18 cellular contexts compared by ENCODE assay signal in genomic region chr5:179475956-179476355, GRCh38.
DNase-seq lines count a peak whose midpoint lies in the region; ATAC-seq and TF ChIP-seq lines count a peak whose summit lies in the region.
"Had no signal": no experiment of that assay in that cellular context is flagged by ENCODE, and none has a peak within 500 bp of the region (broad histone marks: within the 10 kb centered on the region; RNA-seq: fewer than 3 reads in every experiment).

No MANE protein-coding gene starts in this region.

- ATAC-seq in Right ventricle myocardium superior (ENCODE audit: poor library complexity) (no peak), HG03457 (IDR thresholded peaks at IDR 0.05; ENCODE audit: unreplicated experiment) (no peak)

- intact Hi-C loops in cardiac septum (cut with DNase I): no loop called here
- intact Hi-C loops in Right ventricle myocardium superior (cut with DNase I): no loop called here
- intact Hi-C loops in dendritic cell treated with granulocyte-macrophage colony-stimulating factor and Interleukin-4, amounts not matched to agents 40 ng/mL and 50 ng/mL, for 4 days (cut with micrococcal nuclease): no loop called here
- intact Hi-C loops in spleen (cut with DNase I; ENCODE audit: low total_unique reads): no loop called here

- peaks cover 0 to 17% (median 10%) of the 10 kb centered on the region in 6 donors for H3K4me1 ChIP-seq in spleen
- H3K4me1 ChIP-seq: BLaER1, HAP-1 had no signal

- peak overlapping the region; percentile 49 for H3K27ac Mint-ChIP-seq in dendritic cell treated with granulocyte-macrophage colony-stimulating factor and Interleukin-4, amounts not matched to agents 40 ng/mL and 50 ng/mL, for 4 days
- peak overlapping the region in 2 of 3 experiments; percentile 21 to 86 for H3K27ac Mint-ChIP-seq in nephron
- H3K27ac Mint-ChIP-seq: CD4-positive, alpha-beta memory T cell had no signal

- H3K9me3 Mint-ChIP-seq in dendritic cell treated with granulocyte-macrophage colony-stimulating factor and Interleukin-4, amounts not matched to agents 40 ng/mL and 50 ng/mL, for 4 days: no peaks in the 10 kb centered on the region
- H3K9me3 Mint-ChIP-seq in nephron: peaks cover 7% of the 10 kb centered on the region

- no peak overlapping the region for H3K4me3 ChIP-seq in spleen
- H3K4me3 ChIP-seq: BLaER1, HAP-1 had no signal

- TF ChIP-seq POLR2A in spleen (IDR thresholded peaks at IDR 0.05): no peak

- H3K36me3 ChIP-seq in spleen: no peaks in the 10 kb centered on the region
- H3K36me3 ChIP-seq: BLaER1, HAP-1 had no signal

- no peak overlapping the region for H3K4me3 Mint-ChIP-seq in dendritic cell treated with granulocyte-macrophage colony-stimulating factor and Interleukin-4, amounts not matched to agents 40 ng/mL and 50 ng/mL, for 4 days
- no peak overlapping the region for H3K4me3 Mint-ChIP-seq in nephron
- H3K4me3 Mint-ChIP-seq: CD4-positive, alpha-beta memory T cell had no signal

- H3K4me1 Mint-ChIP-seq in dendritic cell treated with granulocyte-macrophage colony-stimulating factor and Interleukin-4, amounts not matched to agents 40 ng/mL and 50 ng/mL, for 4 days (ENCODE audit: low read depth): peaks cover 13% of the 10 kb centered on the region
- H3K4me1 Mint-ChIP-seq in nephron: peaks cover 20% of the 10 kb centered on the region
- H3K4me1 Mint-ChIP-seq: CD4-positive, alpha-beta memory T cell had no signal

- WGBS in spleen, 5 donors: 83 to 88% (median 84%) methylated on average over 12 of the region's 12 CpGs

- peaks cover 5% of the 10 kb centered on the region for H3K27me3 Mint-ChIP-seq in dendritic cell treated with granulocyte-macrophage colony-stimulating factor and Interleukin-4, amounts not matched to agents 40 ng/mL and 50 ng/mL, for 4 days
- H3K27me3 Mint-ChIP-seq in nephron (ENCODE audit: low read depth): peaks cover 8% of the 10 kb centered on the region

- H3K27ac ChIP-seq in spleen: peak overlapping the region in 5 of 8 donors; percentile 36 to 64 (median 48)
- H3K27ac ChIP-seq: BLaER1, HL-60 had no signal

- no peak for TF ChIP-seq CTCF in nephron (IDR thresholded peaks at IDR 0.05; ENCODE audit: unreplicated experiment in 3 of 3)
- TF ChIP-seq CTCF in spleen (IDR thresholded peaks at IDR 0.05 in 8 of 11, conservative IDR thresholded peaks at IDR 0.05 in 3 of 11): no peak

- DNase-seq in cardiac septum (ENCODE audit: low spot score) (peak; percentile 41), Right ventricle myocardium superior (no peak), spleen (peak; percentile 28), GM19240 (ENCODE audit: insufficient read length, low spot score) (no peak), GDM1 (lab: John Stamatoyannopoulos, UW) (no peak)
- DNase-seq: 8988T; CD4-positive, alpha-beta memory T cell; DMS153; DND-41; EL; GOT3 had no signal

- no peaks in the 10 kb centered on the region for H3K9me3 ChIP-seq in spleen
- H3K9me3 ChIP-seq: HAP-1 had no signal

- H3K36me3 Mint-ChIP-seq in dendritic cell treated with granulocyte-macrophage colony-stimulating factor and Interleukin-4, amounts not matched to agents 40 ng/mL and 50 ng/mL, for 4 days (ENCODE audit: low read depth): no peaks in the 10 kb centered on the region
- H3K36me3 Mint-ChIP-seq in nephron (ENCODE audit: low read depth): no peaks in the 10 kb centered on the region
- H3K36me3 Mint-ChIP-seq: CD14-positive monocyte; CD4-positive, alpha-beta memory T cell had no signal

- peaks cover 0 to 6% (median 0%) of the 10 kb centered on the region in 7 donors for H3K27me3 ChIP-seq in spleen (replicated peaks in 1 of 7)
- H3K27me3 ChIP-seq: BLaER1 had no signal

Comparison
In these comparisons a context has a peak if more than half of its experiments do, and no peak if none do; other contexts are left out.
1. DNase-seq: peak in cardiac septum (single experiment) and spleen (single experiment); none in Right ventricle myocardium superior (single experiment), GM19240 (single experiment) and GDM1 (single experiment).